In genomic region chr7:117612637-117613036, GRCh38 we compare ENCODE assay signal across 18 cellular contexts.
"Had no signal": no experiment of that assay in that cellular context is flagged by ENCODE, and none has a peak within 500 bp of the region (broad histone marks: within the 10 kb centered on the region; RNA-seq: fewer than 3 reads in every experiment).

No MANE protein-coding gene starts in this region.

- DNase-seq: activated CD4-positive, alpha-beta memory T cell treated with anti-CD3 and anti-CD28 coated beads, Interleukin-2, amount 10 ng/mL, durations not matched to agents 7 days and 5 days; activated T-cell treated with anti-CD3 and anti-CD28 coated beads, Interleukin-2, amount 50 U/mL, for 24 hours; adrenal gland; foreskin fibroblast; glutamatergic neuron; lower lobe of right lung; ovary; right lobe of liver; spleen; stomach; T-helper 1 cell; T1000; testis had no signal

- H3K27ac ChIP-seq: adrenal gland, lower lobe of right lung, ovary, right lobe of liver, spleen, stomach, testis, VCaP had no signal

- ATAC-seq: lower lobe of right lung, right lobe of liver had no signal

- H3K27me3 Mint-ChIP-seq: activated CD4-positive, alpha-beta memory T cell treated with anti-CD3 and anti-CD28 coated beads, Interleukin-2, amount 10 ng/mL, durations not matched to agents 7 days and 5 days; activated naive CD4-positive, alpha-beta T cell treated with anti-CD3 and anti-CD28 coated beads, Interleukin-2, amount 50 U/mL, for 24 hours; activated T-cell treated with anti-CD3 and anti-CD28 coated beads, Interleukin-2, amount 50 U/mL, for 24 hours had no signal

- H3K27ac Mint-ChIP-seq: activated CD4-positive, alpha-beta memory T cell treated with anti-CD3 and anti-CD28 coated beads, Interleukin-2, amount 10 ng/mL, durations not matched to agents 7 days and 5 days; activated naive CD4-positive, alpha-beta T cell treated with anti-CD3 and anti-CD28 coated beads, Interleukin-2, amount 50 U/mL, for 24 hours; activated T-cell treated with anti-CD3 and anti-CD28 coated beads, Interleukin-2, amount 50 U/mL, for 24 hours had no signal

- H3K9me3 ChIP-seq: adrenal gland, lower lobe of right lung, ovary, right lobe of liver, spleen, stomach, testis had no signal

- H3K36me3 Mint-ChIP-seq: activated naive CD4-positive, alpha-beta T cell treated with anti-CD3 and anti-CD28 coated beads, Interleukin-2, amount 50 U/mL, for 24 hours had no signal

- H3K4me3 ChIP-seq: adrenal gland, lower lobe of right lung, ovary, right lobe of liver, spleen, stomach, testis had no signal

- H3K36me3 ChIP-seq: adrenal gland, lower lobe of right lung, ovary, right lobe of liver, spleen, stomach had no signal

- H3K4me1 Mint-ChIP-seq: activated CD4-positive, alpha-beta memory T cell treated with anti-CD3 and anti-CD28 coated beads, Interleukin-2, amount 10 ng/mL, durations not matched to agents 7 days and 5 days; activated naive CD4-positive, alpha-beta T cell treated with anti-CD3 and anti-CD28 coated beads, Interleukin-2, amount 50 U/mL, for 24 hours; neural crest cell had no signal

- H3K9me3 Mint-ChIP-seq: activated CD4-positive, alpha-beta memory T cell treated with anti-CD3 and anti-CD28 coated beads, Interleukin-2, amount 10 ng/mL, durations not matched to agents 7 days and 5 days; activated naive CD4-positive, alpha-beta T cell treated with anti-CD3 and anti-CD28 coated beads, Interleukin-2, amount 50 U/mL, for 24 hours; activated T-cell treated with anti-CD3 and anti-CD28 coated beads, Interleukin-2, amount 50 U/mL, for 24 hours; neural crest cell had no signal

- H3K27me3 ChIP-seq: adrenal gland, ovary, right lobe of liver, spleen, stomach, testis had no signal

- H3K4me1 ChIP-seq: adrenal gland, lower lobe of right lung, right lobe of liver, spleen, testis had no signal

- FAIRE-seq: endometrium, urothelium cell line had no signal

- H3K4me3 Mint-ChIP-seq: activated CD4-positive, alpha-beta memory T cell treated with anti-CD3 and anti-CD28 coated beads, Interleukin-2, amount 10 ng/mL, durations not matched to agents 7 days and 5 days; activated naive CD4-positive, alpha-beta T cell treated with anti-CD3 and anti-CD28 coated beads, Interleukin-2, amount 50 U/mL, for 24 hours; activated T-cell treated with anti-CD3 and anti-CD28 coated beads, Interleukin-2, amount 50 U/mL, for 24 hours; neural crest cell had no signal
